In the genomic region with DNA sequence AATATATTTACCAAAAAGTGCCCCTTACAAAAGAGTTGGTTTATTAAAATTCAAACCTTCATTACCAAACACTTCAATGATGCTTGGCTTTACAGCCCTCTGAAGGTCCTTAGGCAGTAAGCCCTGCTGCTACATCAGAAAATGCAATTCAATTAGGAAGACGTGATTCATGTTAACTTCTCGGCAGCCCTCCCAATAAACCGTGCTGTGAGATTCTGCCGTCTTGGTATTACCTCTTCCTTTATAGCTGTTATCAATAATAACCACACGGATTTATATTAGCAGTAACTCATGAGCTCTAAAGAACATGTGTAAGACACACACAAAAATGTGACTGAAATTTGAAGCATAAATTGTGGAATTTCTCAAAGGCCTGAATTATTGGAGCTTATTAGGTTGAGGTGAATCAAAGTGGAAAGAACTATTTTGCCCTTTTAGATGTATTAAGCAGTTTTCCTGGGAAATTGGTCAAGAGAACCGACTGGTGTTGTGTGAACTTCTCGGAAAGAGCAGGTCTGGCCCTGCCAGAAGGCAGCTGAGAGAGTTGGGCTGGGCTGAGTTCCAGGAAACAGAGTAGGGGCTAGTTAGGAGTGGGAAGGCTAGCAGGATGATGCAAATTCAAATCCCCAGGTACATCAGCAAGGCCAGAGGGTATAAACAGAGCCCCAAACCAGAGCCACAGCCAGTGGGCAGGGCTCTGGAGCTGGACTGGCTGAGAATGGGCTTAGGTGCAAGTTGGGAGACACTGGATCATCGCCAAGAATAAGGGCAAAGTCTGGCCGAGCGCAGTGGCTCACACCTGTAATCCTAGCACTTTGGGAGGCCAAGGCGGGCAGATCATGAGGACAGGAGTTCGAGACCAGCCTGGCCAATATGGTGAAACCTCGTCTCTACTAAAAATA, we compare ENCODE assay signal across 2 cellular contexts.
TF ChIP-seq lines count a peak whose summit lies in the region.

No MANE protein-coding gene starts in this region.

TF ChIP-seq in K562, 482 proteins besides CTCF, POLR2A, EP300 and RAD21 (continued from another document and continues in another):
- TF ChIP-seq, protein P1, sequence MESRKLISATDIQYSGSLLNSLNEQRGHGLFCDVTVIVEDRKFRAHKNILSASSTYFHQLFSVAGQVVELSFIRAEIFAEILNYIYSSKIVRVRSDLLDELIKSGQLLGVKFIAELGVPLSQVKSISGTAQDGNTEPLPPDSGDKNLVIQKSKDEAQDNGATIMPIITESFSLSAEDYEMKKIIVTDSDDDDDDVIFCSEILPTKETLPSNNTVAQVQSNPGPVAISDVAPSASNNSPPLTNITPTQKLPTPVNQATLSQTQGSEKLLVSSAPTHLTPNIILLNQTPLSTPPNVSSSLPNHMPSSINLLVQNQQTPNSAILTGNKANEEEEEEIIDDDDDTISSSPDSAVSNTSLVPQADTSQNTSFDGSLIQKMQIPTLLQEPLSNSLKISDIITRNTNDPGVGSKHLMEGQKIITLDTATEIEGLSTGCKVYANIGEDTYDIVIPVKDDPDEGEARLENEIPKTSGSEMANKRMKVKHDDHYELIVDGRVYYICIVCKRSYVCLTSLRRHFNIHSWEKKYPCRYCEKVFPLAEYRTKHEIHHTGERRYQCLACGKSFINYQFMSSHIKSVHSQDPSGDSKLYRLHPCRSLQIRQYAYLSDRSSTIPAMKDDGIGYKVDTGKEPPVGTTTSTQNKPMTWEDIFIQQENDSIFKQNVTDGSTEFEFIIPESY (CRISPR knock-in tag; IDR thresholded peaks at IDR 0.05), result peak; percentile 72
- TF ChIP-seq, protein P2, sequence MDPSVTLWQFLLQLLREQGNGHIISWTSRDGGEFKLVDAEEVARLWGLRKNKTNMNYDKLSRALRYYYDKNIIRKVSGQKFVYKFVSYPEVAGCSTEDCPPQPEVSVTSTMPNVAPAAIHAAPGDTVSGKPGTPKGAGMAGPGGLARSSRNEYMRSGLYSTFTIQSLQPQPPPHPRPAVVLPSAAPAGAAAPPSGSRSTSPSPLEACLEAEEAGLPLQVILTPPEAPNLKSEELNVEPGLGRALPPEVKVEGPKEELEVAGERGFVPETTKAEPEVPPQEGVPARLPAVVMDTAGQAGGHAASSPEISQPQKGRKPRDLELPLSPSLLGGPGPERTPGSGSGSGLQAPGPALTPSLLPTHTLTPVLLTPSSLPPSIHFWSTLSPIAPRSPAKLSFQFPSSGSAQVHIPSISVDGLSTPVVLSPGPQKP (CRISPR knock-in tag; IDR thresholded peaks at IDR 0.05), result no peak
- TF ChIP-seq JUND (IDR thresholded peaks at IDR 0.05; ENCODE audit: borderline replicate concordance, low read depth, low read length) (peak; percentile 53), JUND (tag; IDR thresholded peaks at IDR 0.05; ENCODE audit: borderline replicate concordance, low read depth, low read length) (no peak; the same call in 2 of the 3 replicates), NCOR1 (IDR thresholded peaks at IDR 0.05) (no peak), HIVEP1 (CRISPR knock-in tag; IDR thresholded peaks at IDR 0.05) (0 out of 2 replicates have a peak, but pooled peaks have one; percentile 50), SMARCA5 (IDR thresholded peaks at IDR 0.05) (peak; percentile 14; the same call in 1 of the 2 replicates), DACH1 (IDR thresholded peaks at IDR 0.05; ENCODE audit: partially characterized antibody) (peak; percentile 51), FOS (IDR thresholded peaks at IDR 0.05; ENCODE audit: extremely low read depth, insufficient read length) (no peak), ZC3H8 (IDR thresholded peaks at IDR 0.05) (no peak), BRD4 (IDR thresholded peaks at IDR 0.05) (no peak), KLF1 (tag; IDR thresholded peaks at IDR 0.05) (no peak), SRSF1 (IDR thresholded peaks at IDR 0.05; ENCODE audit: low read depth, low read length) (no peak), ESRRA (IDR thresholded peaks at IDR 0.05; ENCODE audit: borderline replicate concordance, low read depth) (no peak), ZNF707 (CRISPR knock-in tag; conservative IDR thresholded peaks at IDR 0.05) (no peak), PHF20 (IDR thresholded peaks at IDR 0.05; ENCODE audit: partially characterized antibody) (no peak), SMAD4 (CRISPR knock-in tag; conservative IDR thresholded peaks at IDR 0.05) (peak; percentile 77), CC2D1A (IDR thresholded peaks at IDR 0.05) (peak; percentile 84; the same call in 1 of the 2 replicates)
- TF ChIP-seq, protein P3, sequence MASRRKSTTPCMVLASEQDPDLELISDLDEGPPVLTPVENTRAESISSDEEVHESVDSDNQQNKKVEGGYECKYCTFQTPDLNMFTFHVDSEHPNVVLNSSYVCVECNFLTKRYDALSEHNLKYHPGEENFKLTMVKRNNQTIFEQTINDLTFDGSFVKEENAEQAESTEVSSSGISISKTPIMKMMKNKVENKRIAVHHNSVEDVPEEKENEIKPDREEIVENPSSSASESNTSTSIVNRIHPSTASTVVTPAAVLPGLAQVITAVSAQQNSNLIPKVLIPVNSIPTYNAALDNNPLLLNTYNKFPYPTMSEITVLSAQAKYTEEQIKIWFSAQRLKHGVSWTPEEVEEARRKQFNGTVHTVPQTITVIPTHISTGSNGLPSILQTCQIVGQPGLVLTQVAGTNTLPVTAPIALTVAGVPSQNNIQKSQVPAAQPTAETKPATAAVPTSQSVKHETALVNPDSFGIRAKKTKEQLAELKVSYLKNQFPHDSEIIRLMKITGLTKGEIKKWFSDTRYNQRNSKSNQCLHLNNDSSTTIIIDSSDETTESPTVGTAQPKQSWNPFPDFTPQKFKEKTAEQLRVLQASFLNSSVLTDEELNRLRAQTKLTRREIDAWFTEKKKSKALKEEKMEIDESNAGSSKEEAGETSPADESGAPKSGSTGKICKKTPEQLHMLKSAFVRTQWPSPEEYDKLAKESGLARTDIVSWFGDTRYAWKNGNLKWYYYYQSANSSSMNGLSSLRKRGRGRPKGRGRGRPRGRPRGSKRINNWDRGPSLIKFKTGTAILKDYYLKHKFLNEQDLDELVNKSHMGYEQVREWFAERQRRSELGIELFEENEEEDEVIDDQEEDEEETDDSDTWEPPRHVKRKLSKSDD (conservative IDR thresholded peaks at IDR 0.05; ENCODE audit: low read length), result no peak
- TF ChIP-seq, protein P4, sequence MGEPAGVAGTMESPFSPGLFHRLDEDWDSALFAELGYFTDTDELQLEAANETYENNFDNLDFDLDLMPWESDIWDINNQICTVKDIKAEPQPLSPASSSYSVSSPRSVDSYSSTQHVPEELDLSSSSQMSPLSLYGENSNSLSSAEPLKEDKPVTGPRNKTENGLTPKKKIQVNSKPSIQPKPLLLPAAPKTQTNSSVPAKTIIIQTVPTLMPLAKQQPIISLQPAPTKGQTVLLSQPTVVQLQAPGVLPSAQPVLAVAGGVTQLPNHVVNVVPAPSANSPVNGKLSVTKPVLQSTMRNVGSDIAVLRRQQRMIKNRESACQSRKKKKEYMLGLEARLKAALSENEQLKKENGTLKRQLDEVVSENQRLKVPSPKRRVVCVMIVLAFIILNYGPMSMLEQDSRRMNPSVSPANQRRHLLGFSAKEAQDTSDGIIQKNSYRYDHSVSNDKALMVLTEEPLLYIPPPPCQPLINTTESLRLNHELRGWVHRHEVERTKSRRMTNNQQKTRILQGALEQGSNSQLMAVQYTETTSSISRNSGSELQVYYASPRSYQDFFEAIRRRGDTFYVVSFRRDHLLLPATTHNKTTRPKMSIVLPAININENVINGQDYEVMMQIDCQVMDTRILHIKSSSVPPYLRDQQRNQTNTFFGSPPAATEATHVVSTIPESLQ (CRISPR knock-in tag; IDR thresholded peaks at IDR 0.05), result 0 out of 2 replicates have a peak, but pooled peaks have one; percentile 28

TF ChIP-seq in HepG2, 621 proteins besides CTCF, POLR2A, EP300 and RAD21 (continued from another document and continues in another):
- TF ChIP-seq, protein P5, sequence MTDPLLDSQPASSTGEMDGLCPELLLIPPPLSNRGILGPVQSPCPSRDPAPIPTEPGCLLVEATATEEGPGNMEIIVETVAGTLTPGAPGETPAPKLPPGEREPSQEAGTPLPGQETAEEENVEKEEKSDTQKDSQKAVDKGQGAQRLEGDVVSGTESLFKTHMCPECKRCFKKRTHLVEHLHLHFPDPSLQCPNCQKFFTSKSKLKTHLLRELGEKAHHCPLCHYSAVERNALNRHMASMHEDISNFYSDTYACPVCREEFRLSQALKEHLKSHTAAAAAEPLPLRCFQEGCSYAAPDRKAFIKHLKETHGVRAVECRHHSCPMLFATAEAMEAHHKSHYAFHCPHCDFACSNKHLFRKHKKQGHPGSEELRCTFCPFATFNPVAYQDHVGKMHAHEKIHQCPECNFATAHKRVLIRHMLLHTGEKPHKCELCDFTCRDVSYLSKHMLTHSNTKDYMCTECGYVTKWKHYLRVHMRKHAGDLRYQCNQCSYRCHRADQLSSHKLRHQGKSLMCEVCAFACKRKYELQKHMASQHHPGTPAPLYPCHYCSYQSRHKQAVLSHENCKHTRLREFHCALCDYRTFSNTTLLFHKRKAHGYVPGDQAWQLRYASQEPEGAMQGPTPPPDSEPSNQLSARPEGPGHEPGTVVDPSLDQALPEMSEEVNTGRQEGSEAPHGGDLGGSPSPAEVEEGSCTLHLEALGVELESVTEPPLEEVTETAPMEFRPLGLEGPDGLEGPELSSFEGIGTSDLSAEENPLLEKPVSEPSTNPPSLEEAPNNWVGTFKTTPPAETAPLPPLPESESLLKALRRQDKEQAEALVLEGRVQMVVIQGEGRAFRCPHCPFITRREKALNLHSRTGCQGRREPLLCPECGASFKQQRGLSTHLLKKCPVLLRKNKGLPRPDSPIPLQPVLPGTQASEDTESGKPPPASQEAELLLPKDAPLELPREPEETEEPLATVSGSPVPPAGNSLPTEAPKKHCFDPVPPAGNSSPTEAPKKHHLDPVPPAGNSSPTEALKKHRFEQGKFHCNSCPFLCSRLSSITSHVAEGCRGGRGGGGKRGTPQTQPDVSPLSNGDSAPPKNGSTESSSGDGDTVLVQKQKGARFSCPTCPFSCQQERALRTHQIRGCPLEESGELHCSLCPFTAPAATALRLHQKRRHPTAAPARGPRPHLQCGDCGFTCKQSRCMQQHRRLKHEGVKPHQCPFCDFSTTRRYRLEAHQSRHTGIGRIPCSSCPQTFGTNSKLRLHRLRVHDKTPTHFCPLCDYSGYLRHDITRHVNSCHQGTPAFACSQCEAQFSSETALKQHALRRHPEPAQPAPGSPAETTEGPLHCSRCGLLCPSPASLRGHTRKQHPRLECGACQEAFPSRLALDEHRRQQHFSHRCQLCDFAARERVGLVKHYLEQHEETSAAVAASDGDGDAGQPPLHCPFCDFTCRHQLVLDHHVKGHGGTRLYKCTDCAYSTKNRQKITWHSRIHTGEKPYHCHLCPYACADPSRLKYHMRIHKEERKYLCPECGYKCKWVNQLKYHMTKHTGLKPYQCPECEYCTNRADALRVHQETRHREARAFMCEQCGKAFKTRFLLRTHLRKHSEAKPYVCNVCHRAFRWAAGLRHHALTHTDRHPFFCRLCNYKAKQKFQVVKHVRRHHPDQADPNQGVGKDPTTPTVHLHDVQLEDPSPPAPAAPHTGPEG (CRISPR knock-in tag; IDR thresholded peaks at IDR 0.05), result no peak
- no peak for TF ChIP-seq SAP130 (CRISPR knock-in tag; IDR thresholded peaks at IDR 0.05; ENCODE audit: low read depth)
- peak; percentile 57; the same call in 1 of the 2 replicates for TF ChIP-seq TBX2 (CRISPR knock-in tag; IDR thresholded peaks at IDR 0.05; ENCODE audit: borderline replicate concordance)
- peak; percentile 17; the same call in 1 of the 2 replicates for TF ChIP-seq ELF1 (CRISPR knock-in tag; IDR thresholded peaks at IDR 0.05)
- TF ChIP-seq, protein P6, sequence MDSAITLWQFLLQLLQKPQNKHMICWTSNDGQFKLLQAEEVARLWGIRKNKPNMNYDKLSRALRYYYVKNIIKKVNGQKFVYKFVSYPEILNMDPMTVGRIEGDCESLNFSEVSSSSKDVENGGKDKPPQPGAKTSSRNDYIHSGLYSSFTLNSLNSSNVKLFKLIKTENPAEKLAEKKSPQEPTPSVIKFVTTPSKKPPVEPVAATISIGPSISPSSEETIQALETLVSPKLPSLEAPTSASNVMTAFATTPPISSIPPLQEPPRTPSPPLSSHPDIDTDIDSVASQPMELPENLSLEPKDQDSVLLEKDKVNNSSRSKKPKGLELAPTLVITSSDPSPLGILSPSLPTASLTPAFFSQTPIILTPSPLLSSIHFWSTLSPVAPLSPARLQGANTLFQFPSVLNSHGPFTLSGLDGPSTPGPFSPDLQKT (CRISPR knock-in tag; IDR thresholded peaks at IDR 0.05; ENCODE audit: borderline replicate concordance), result no peak
- no peak for TF ChIP-seq MIXL1 (CRISPR knock-in tag; IDR thresholded peaks at IDR 0.05)
- TF ChIP-seq MTF1 (CRISPR knock-in tag; IDR thresholded peaks at IDR 0.05), result no peak
- TF ChIP-seq ZNF788 (CRISPR knock-in tag; IDR thresholded peaks at IDR 0.05; ENCODE audit: borderline replicate concordance), result peak; percentile 62; the same call in 1 of the 2 replicates
- TF ChIP-seq JARID2 (CRISPR knock-in tag; IDR thresholded peaks at IDR 0.05; ENCODE audit: insufficient replicate concordance), result no peak
- TF ChIP-seq ERF (CRISPR knock-in tag; IDR thresholded peaks at IDR 0.05), result 0 out of 2 replicates have a peak, but pooled peaks have one; percentile 19
- TF ChIP-seq, protein P7, sequence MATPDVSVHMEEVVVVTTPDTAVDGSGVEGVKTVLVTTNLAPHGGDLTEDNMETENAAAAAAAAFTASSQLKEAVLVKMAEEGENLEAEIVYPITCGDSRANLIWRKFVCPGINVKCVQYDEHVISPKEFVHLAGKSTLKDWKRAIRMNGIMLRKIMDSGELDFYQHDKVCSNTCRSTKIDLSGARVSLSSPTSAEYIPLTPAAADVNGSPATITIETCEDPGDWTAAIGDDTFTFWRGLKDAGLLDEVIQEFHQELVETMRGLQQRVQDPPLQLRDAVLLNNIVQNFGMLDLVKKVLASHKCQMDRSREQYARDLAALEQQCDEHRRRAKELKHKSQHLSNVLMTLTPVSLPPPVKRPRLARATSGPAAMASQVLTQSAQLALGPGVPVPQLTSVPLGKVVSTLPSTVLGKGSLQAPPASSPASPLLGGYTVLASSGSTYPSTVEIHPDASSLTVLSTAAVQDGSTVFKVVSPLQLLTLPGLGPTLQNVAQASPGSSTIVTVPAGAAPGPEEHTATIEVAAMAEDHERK (CRISPR knock-in tag; IDR thresholded peaks at IDR 0.05; ENCODE audit: low read depth), result no peak
- peak; percentile 25; the same call in 1 of the 2 replicates for TF ChIP-seq SALL1 (CRISPR knock-in tag; IDR thresholded peaks at IDR 0.05)
- TF ChIP-seq ZNF335 (CRISPR knock-in tag; IDR thresholded peaks at IDR 0.05), result 0 out of 2 replicates have a peak, but pooled peaks have one; percentile 29
- TF ChIP-seq, protein P8, sequence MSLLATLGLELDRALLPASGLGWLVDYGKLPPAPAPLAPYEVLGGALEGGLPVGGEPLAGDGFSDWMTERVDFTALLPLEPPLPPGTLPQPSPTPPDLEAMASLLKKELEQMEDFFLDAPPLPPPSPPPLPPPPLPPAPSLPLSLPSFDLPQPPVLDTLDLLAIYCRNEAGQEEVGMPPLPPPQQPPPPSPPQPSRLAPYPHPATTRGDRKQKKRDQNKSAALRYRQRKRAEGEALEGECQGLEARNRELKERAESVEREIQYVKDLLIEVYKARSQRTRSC (CRISPR knock-in tag; IDR thresholded peaks at IDR 0.05; ENCODE audit: low read depth), result no peak
- TF ChIP-seq ZNF274 (CRISPR knock-in tag; IDR thresholded peaks at IDR 0.05), result 0 out of 2 replicates have a peak, but pooled peaks have one; percentile 68
- no peak for TF ChIP-seq HOXA3 (CRISPR knock-in tag; IDR thresholded peaks at IDR 0.05)
- 0 out of 2 replicates have a peak, but pooled peaks have one; percentile 30 for TF ChIP-seq MXD4 (CRISPR knock-in tag; IDR thresholded peaks at IDR 0.05)
- TF ChIP-seq ZNF768 (CRISPR knock-in tag; IDR thresholded peaks at IDR 0.05), result peak; percentile 33; the same call in 1 of the 2 replicates
- peak; percentile 61; the same call in 1 of the 2 replicates for TF ChIP-seq RCOR2 (CRISPR knock-in tag; IDR thresholded peaks at IDR 0.05)
- TF ChIP-seq, protein P9, sequence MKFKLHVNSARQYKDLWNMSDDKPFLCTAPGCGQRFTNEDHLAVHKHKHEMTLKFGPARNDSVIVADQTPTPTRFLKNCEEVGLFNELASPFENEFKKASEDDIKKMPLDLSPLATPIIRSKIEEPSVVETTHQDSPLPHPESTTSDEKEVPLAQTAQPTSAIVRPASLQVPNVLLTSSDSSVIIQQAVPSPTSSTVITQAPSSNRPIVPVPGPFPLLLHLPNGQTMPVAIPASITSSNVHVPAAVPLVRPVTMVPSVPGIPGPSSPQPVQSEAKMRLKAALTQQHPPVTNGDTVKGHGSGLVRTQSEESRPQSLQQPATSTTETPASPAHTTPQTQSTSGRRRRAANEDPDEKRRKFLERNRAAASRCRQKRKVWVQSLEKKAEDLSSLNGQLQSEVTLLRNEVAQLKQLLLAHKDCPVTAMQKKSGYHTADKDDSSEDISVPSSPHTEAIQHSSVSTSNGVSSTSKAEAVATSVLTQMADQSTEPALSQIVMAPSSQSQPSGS (CRISPR knock-in tag; IDR thresholded peaks at IDR 0.05), result no peak
